Comparison of ENCODE assay signal across 11 cellular contexts in genomic region chr19:46471778-46472543, GRCh38. TPM values are rescaled to one million over a fixed set of nuclear protein-coding genes. Genes with fewer than 3 reads are reported as not detected.
DNase-seq lines count a peak whose midpoint lies in the region; ATAC-seq, FAIRE-seq and TF ChIP-seq lines count a peak whose summit lies in the region.
"Had no signal": no experiment of that assay in that cellular context is flagged by ENCODE, and none has a peak within 500 bp of the region (broad histone marks: within the 10 kb centered on the region; RNA-seq: fewer than 3 reads in every experiment).

No MANE protein-coding gene starts in this region.

- no peaks in the 10 kb centered on the region; the same call in 1 of the 2 replicates for H3K4me1 ChIP-seq in HEK293 (ENCODE audit: control insufficient read depth, insufficient read depth, low read length)
- H3K4me1 ChIP-seq in GM12878 (ENCODE audit: control insufficient read depth, insufficient read depth, low read length) = peaks cover 10% of the 10 kb centered on the region

- no peaks in the 10 kb centered on the region for H3K36me3 Mint-ChIP-seq in activated T-cell treated with anti-CD3 and anti-CD28 coated beads, Interleukin-2, amount 50 U/mL, for 72 hours (ENCODE audit: insufficient read depth in 2 of 2)

- 24% methylated on average over 15 of the region's 15 CpGs for WGBS in GM12878 (ENCODE audit: insufficient coverage, insufficient replicate concordance, low lambda C conversion rate, missing lambda C conversion rate)

- TF ChIP-seq EP300 in GM12878 (IDR thresholded peaks at IDR 0.05; ENCODE audit: borderline replicate concordance in 1 of 2, control insufficient read depth in 1 of 2, low read depth in 2 of 2, low read length in 2 of 2) = no peak

- RAD21 ChIA-PET in GM12878 (lab: Charles Lee; ENCODE audit: unreplicated experiment) = no interaction called here

- no peak for FAIRE-seq in GM12878 (lab: Jason Lieb, UNC)

- H3K4me2 ChIP-seq in GM12878 (ENCODE audit: control insufficient read depth, insufficient read depth) = no peak overlapping the region; the same call in 1 of the 2 replicates

- H3K36me3 ChIP-seq in HEK293 (ENCODE audit: control insufficient read depth in 2 of 2, insufficient read depth in 1 of 2, low read length in 2 of 2) = peaks cover 0 to 22% of the 10 kb centered on the region in 2 experiments; a peak in 2 of 3 replicates
- no peaks in the 10 kb centered on the region for H3K36me3 ChIP-seq in GM12878 (ENCODE audit: control insufficient read depth in 2 of 2, insufficient read depth in 2 of 2, low read length in 1 of 2)

- SMC1A ChIA-PET in GM12878 (lab: Charles Lee; ENCODE audit: uncharacterized antibody, unreplicated experiment) = no interaction called here

- DNase-seq in GM12878 (ENCODE audit: low read depth, low spot score) (no peak), NCI-H526 treated with DMSO at 0.1 percent for 48 hours (lab: John Stamatoyannopoulos, UW) (no peak), medulla oblongata (ENCODE audit: extremely low spot score) (no peak), ACHN (no peak)
- no peak for DNase-seq in activated T-cell treated with anti-CD3 and anti-CD28 coated beads, Interleukin-2, amount 50 U/mL, for 72 hours
- DNase-seq: NK-92 treated with Interleukin-12 subunit alpha and Interleukin-12 subunit beta, amount 100 ng/mL, for 24 hours had no signal

- no peak overlapping the region for H3K27ac ChIP-seq in HEK293 (ENCODE audit: extremely low read depth, low read depth, low read length)
- H3K27ac ChIP-seq in GM12878 (ENCODE audit: control insufficient read depth, insufficient read depth) = no peak overlapping the region
- peak overlapping the region in 9 of 21 experiments; percentile 0 to 80 (median 58) for H3K27ac ChIP-seq in skin epidermis

- ATAC-seq in GM12878 = no peak
- no peak for ATAC-seq in activated T-cell treated with anti-CD3 and anti-CD28 coated beads, Interleukin-2, amount 50 U/mL, for 72 hours (replicated peaks in 1 of 2)

- no peak overlapping the region for H3K9ac ChIP-seq in GM12878 (ENCODE audit: control insufficient read depth, insufficient read depth, low read length)

- no peaks in the 10 kb centered on the region for H3K9me3 Mint-ChIP-seq in activated T-cell treated with anti-CD3 and anti-CD28 coated beads, Interleukin-2, amount 50 U/mL, for 72 hours

- intact Hi-C loops in GM12878 (cut with micrococcal nuclease; ENCODE audit: unreplicated experiment) = no loop called here

- POLR2A ChIA-PET in HEK293 (lab: Yijun Ruan, JAX) (interaction anchor here (0.5 kb wide), 1 partner anchor 71 kb away, joined by 4 read pairs; no protein-coding TSS in a partner anchor), GM12878 (lab: Charles Lee) (no interaction called here)

- H2AFZ ChIP-seq in GM12878 (ENCODE audit: control insufficient read depth, low read depth, low read length) = no peak overlapping the region

- H3K4me1 Mint-ChIP-seq in activated T-cell treated with anti-CD3 and anti-CD28 coated beads, Interleukin-2, amount 50 U/mL, for 72 hours (ENCODE audit: low read depth) = peaks cover 8% of the 10 kb centered on the region

- CTCF ChIA-PET in HEK293 (lab: Yijun Ruan, JAX) (interaction anchor here (0.6 to 0.8 kb wide), 2 partner anchors 27 to 69 kb away, joined by 4 to 6 read pairs; no protein-coding TSS in a partner anchor), GM12878 (lab: Yijun Ruan, JAX) (no interaction called here)

- no peak for TF ChIP-seq POLR2A in GM12878 (IDR thresholded peaks at IDR 0.05; ENCODE audit: low read depth, low read length)

- H3K27ac Mint-ChIP-seq in activated T-cell treated with anti-CD3 and anti-CD28 coated beads, Interleukin-2, amount 50 U/mL, for 72 hours = no peak overlapping the region

- no TSS peak for BruUV-seq in GM12878 (replicated peaks; lab: Mats Ljungman, UMichigan)

- TF ChIP-seq CTCF in HEK293 (tag by site-specific recombination; IDR thresholded peaks at IDR 0.05) (no peak), GM12878 (IDR thresholded peaks at IDR 0.05 in 2 of 3, conservative IDR thresholded peaks at IDR 0.05 in 1 of 3; ENCODE audit: control insufficient read depth in 2 of 3, extremely low read depth in 1 of 3, insufficient read depth in 1 of 3, low read depth in 3 of 3, low read length in 3 of 3) (no peak)

- peaks cover 60% of the 10 kb centered on the region for H3K27me3 Mint-ChIP-seq in activated T-cell treated with anti-CD3 and anti-CD28 coated beads, Interleukin-2, amount 50 U/mL, for 72 hours (ENCODE audit: low read depth)

- H3K4me3 ChIP-seq in HEK293 (ENCODE audit: low read depth, low read length) (peak overlapping the region; percentile 55; the same call in 1 of the 2 replicates), GM12878 (no peak overlapping the region), iPS-18c (ENCODE audit: insufficient read depth, low read depth, low read length) (peak overlapping the region; percentile 91; the same call in 1 of the 2 replicates), skin epidermis (peak overlapping the region in 4 of 7 experiments; percentile 13 to 41 (median 26))

- H3K9me3 ChIP-seq in HEK293 (ENCODE audit: control insufficient read depth, insufficient read depth, low read depth, low read length) (no peaks in the 10 kb centered on the region), GM12878 (replicated peaks; ENCODE audit: control insufficient read depth, insufficient read depth, low read length) (no peaks in the 10 kb centered on the region), iPS-18c (ENCODE audit: control insufficient read depth, insufficient read depth, low read length) (no peaks in the 10 kb centered on the region)

- H3K79me2 ChIP-seq in GM12878 (ENCODE audit: control insufficient read depth, insufficient read depth, low read length) = no peaks in the 10 kb centered on the region

- TF ChIP-seq RAD21 in GM12878 (IDR thresholded peaks at IDR 0.05; ENCODE audit: insufficient read depth, low read depth, low read length) = no peak

- H3K27me3 ChIP-seq in GM12878 (replicated peaks in 1 of 2; ENCODE audit: control insufficient read depth in 2 of 2, insufficient read depth in 2 of 2, low read length in 1 of 2) = peaks cover 3 to 16% of the 10 kb centered on the region in 2 experiments

- no peaks in the 10 kb centered on the region for H4K20me1 ChIP-seq in GM12878 (ENCODE audit: control insufficient read depth, insufficient read depth)

- H3K4me3 Mint-ChIP-seq in activated T-cell treated with anti-CD3 and anti-CD28 coated beads, Interleukin-2, amount 50 U/mL, for 72 hours = peak overlapping the region in 1 of 2 donors; percentile 5

- in situ Hi-C loops in GM12878 (cut with MboI) (no loop called here), ACHN (cut with HindIII; ENCODE audit: low pct_ligation_motif_present, low pct_unique_long_range_greater_than_20kb, low sequenced_read_pairs) (no loop called here)

RNA-seq across cellular contexts. Expression of gene PNMA8A, which starts 0.6 kb away (rescaled TPM):
- 2.0 and 2.1 TPM in 2 replicates for total RNA-seq in GM12878 (2013; cell fraction: nucleolus; rRNA removed)
- total RNA-seq in GM12878 (2014; rRNA removed) = 0.28 and 0.98 TPM in 2 replicates
- 0.22 and 0.23 TPM in 2 replicates for total RNA-seq in GM12878 (2014; rRNA removed; fragmentation: Illumina TruSeq; extraction: Trizol)
- 0.26 and 0.88 TPM in 2 replicates for total RNA-seq in GM12878 (2021)
- polyA plus RNA-seq in GM12878 (2011; ENCODE audit: low read depth) = 0.34 TPM
- polyA plus RNA-seq in GM12878 (2011; rRNA removed) = 0.15 and 0.17 TPM in 2 replicates
- polyA plus RNA-seq in GM12878 (2011; cell fraction: cytosol; rRNA removed) = 0.08 and 0.46 TPM in 2 replicates
- polyA plus RNA-seq in GM12878 (2011; cell fraction: nucleus; rRNA removed) = 0.04 TPM in 1 of 2 replicates, not detected in the other
- polyA plus RNA-seq in GM12878 (2012) = 0.51 and 0.66 TPM in 2 replicates
- 0.08 and 0.18 TPM in 2 replicates for polyA plus RNA-seq in GM12878 (2014; fragmentation: Illumina TruSeq; extraction: Trizol)
- polyA plus RNA-seq in GM12878 (2014; fragmentation: Nextera tagmentation; extraction: Ambion mirVana) = under 1 TPM; 0.02 to 0.05 TPM
- 0.05 and 0.19 TPM in 2 replicates for polyA plus RNA-seq in GM12878 (2014; rRNA removed)
- polyA plus RNA-seq in GM12878 (2016; fragmentation: Nextera tagmentation; extraction: Ambion mirVana) = under 1 TPM; 0.10 to 0.15 TPM
- 0.05 TPM in 1 of 2 replicates, not detected in the other for polyA minus RNA-seq in GM12878 (2011; rRNA and poly(A)+ RNA removed)
- not detected in 2 replicates for polyA minus RNA-seq in GM12878 (2011; cell fraction: cytosol; rRNA and poly(A)+ RNA removed)
- 0.10 TPM in 1 of 2 replicates, not detected in the other for polyA minus RNA-seq in GM12878 (2011; cell fraction: nucleus; rRNA and poly(A)+ RNA removed)
- total RNA-seq in activated T-cell treated with anti-CD3 and anti-CD28 coated beads, Interleukin-2, amount 50 U/mL, for 72 hours = 1 to 10 TPM in 1 of 2 donors, not detected in 1; 1.9 TPM

RNA-seq across cellular contexts. Expression of gene PNMA8B, which starts 23.7 kb away (rescaled TPM):
- 0.08 TPM in 1 of 2 replicates, not detected in the other for total RNA-seq in GM12878 (2013; cell fraction: nucleolus; rRNA removed)
- total RNA-seq in GM12878 (2014; rRNA removed) (not detected in 2 replicates), GM12878 (2014; rRNA removed; fragmentation: Illumina TruSeq; extraction: Trizol) (not detected in 2 replicates), GM12878 (2021) (not detected in 2 replicates)
- polyA plus RNA-seq in GM12878 (2011; ENCODE audit: low read depth) = not detected
- polyA plus RNA-seq in GM12878 (2011; rRNA removed) (not detected in 2 replicates), GM12878 (2014; fragmentation: Illumina TruSeq; extraction: Trizol) (0.01 TPM in 1 of 2 replicates, not detected in the other), GM12878 (2014; fragmentation: Nextera tagmentation; extraction: Ambion mirVana) (not detected), GM12878 (2014; rRNA removed) (not detected in 2 replicates), GM12878 (2016; fragmentation: Nextera tagmentation; extraction: Ambion mirVana) (not detected)
- polyA plus RNA-seq in GM12878 (2011; cell fraction: cytosol; rRNA removed) = not detected in 2 replicates
- not detected in 2 replicates for polyA plus RNA-seq in GM12878 (2011; cell fraction: nucleus; rRNA removed)
- polyA plus RNA-seq in GM12878 (2012) = 0.01 TPM in 1 of 2 replicates, not detected in the other
- not detected in 2 replicates for polyA minus RNA-seq in GM12878 (2011; rRNA and poly(A)+ RNA removed)
- polyA minus RNA-seq in GM12878 (2011; cell fraction: cytosol; rRNA and poly(A)+ RNA removed) = not detected in 2 replicates
- not detected in 2 replicates for polyA minus RNA-seq in GM12878 (2011; cell fraction: nucleus; rRNA and poly(A)+ RNA removed)
- under 1 TPM; 0.05 to 0.12 TPM for total RNA-seq in activated T-cell treated with anti-CD3 and anti-CD28 coated beads, Interleukin-2, amount 50 U/mL, for 72 hours

RNA-seq across cellular contexts. Expression of gene PNMA8C, which starts 43.2 kb away (rescaled TPM):
- total RNA-seq in GM12878 (2013; cell fraction: nucleolus; rRNA removed) = not detected in 2 replicates
- not detected in 2 replicates for total RNA-seq in GM12878 (2014; rRNA removed)
- not detected in 2 replicates for total RNA-seq in GM12878 (2014; rRNA removed; fragmentation: Illumina TruSeq; extraction: Trizol)
- total RNA-seq in GM12878 (2021) = not detected in 2 replicates
- polyA plus RNA-seq in GM12878 (2011; ENCODE audit: low read depth) = not detected
- polyA plus RNA-seq in GM12878 (2011; rRNA removed) = not detected in 2 replicates
- polyA plus RNA-seq in GM12878 (2011; cell fraction: cytosol; rRNA removed) = not detected in 2 replicates
- polyA plus RNA-seq in GM12878 (2011; cell fraction: nucleus; rRNA removed) = not detected in 2 replicates
- polyA plus RNA-seq in GM12878 (2012) = 0.03 TPM in 1 of 2 replicates, not detected in the other
- not detected in 2 replicates for polyA plus RNA-seq in GM12878 (2014; fragmentation: Illumina TruSeq; extraction: Trizol)
- polyA plus RNA-seq in GM12878 (2014; fragmentation: Nextera tagmentation; extraction: Ambion mirVana) = not detected
- not detected in 2 replicates for polyA plus RNA-seq in GM12878 (2014; rRNA removed)
- not detected for polyA plus RNA-seq in GM12878 (2016; fragmentation: Nextera tagmentation; extraction: Ambion mirVana)
- polyA minus RNA-seq in GM12878 (2011; rRNA and poly(A)+ RNA removed) = not detected in 2 replicates
- not detected in 2 replicates for polyA minus RNA-seq in GM12878 (2011; cell fraction: cytosol; rRNA and poly(A)+ RNA removed)
- polyA minus RNA-seq in GM12878 (2011; cell fraction: nucleus; rRNA and poly(A)+ RNA removed) = not detected in 2 replicates
- not detected for total RNA-seq in activated T-cell treated with anti-CD3 and anti-CD28 coated beads, Interleukin-2, amount 50 U/mL, for 72 hours
- total RNA-seq: Daoy had no signal
- polyA plus RNA-seq: esophagus had no signal

RNA-seq across cellular contexts. Expression of gene CCDC8, which starts 58.6 kb away (rescaled TPM):
- total RNA-seq in GM12878 (2013; cell fraction: nucleolus; rRNA removed) = not detected in 2 replicates
- total RNA-seq in GM12878 (2014; rRNA removed) (under 0.01 and 0.05 TPM in 2 replicates), GM12878 (2014; rRNA removed; fragmentation: Illumina TruSeq; extraction: Trizol) (not detected in 2 replicates), GM12878 (2021) (0.15 and 0.16 TPM in 2 replicates)
- not detected for polyA plus RNA-seq in GM12878 (2011; ENCODE audit: low read depth)
- polyA plus RNA-seq in GM12878 (2011; rRNA removed) (not detected in 2 replicates), GM12878 (2014; fragmentation: Illumina TruSeq; extraction: Trizol) (0.04 TPM in 1 of 2 replicates, not detected in the other), GM12878 (2014; fragmentation: Nextera tagmentation; extraction: Ambion mirVana) (not detected), GM12878 (2014; rRNA removed) (0.05 and 0.09 TPM in 2 replicates), GM12878 (2016; fragmentation: Nextera tagmentation; extraction: Ambion mirVana) (under 1 TPM in 1 of 2 experiments, not detected in 1; 0.12 TPM)
- polyA plus RNA-seq in GM12878 (2011; cell fraction: cytosol; rRNA removed) = not detected in 2 replicates
- not detected in 2 replicates for polyA plus RNA-seq in GM12878 (2011; cell fraction: nucleus; rRNA removed)
- not detected in 2 replicates for polyA plus RNA-seq in GM12878 (2012)
- polyA minus RNA-seq in GM12878 (2011; rRNA and poly(A)+ RNA removed) = not detected in 2 replicates
- not detected in 2 replicates for polyA minus RNA-seq in GM12878 (2011; cell fraction: cytosol; rRNA and poly(A)+ RNA removed)
- not detected in 2 replicates for polyA minus RNA-seq in GM12878 (2011; cell fraction: nucleus; rRNA and poly(A)+ RNA removed)
- total RNA-seq in activated T-cell treated with anti-CD3 and anti-CD28 coated beads, Interleukin-2, amount 50 U/mL, for 72 hours = not detected
